Comparison of ENCODE assay signal across 19 cellular contexts in genomic region chr11:111049131-111049530, GRCh38.
DNase-seq lines count a peak whose midpoint lies in the region; FAIRE-seq and TF ChIP-seq lines count a peak whose summit lies in the region.
"Had no signal": no experiment of that assay in that cellular context is flagged by ENCODE, and none has a peak within 500 bp of the region (broad histone marks: within the 10 kb centered on the region; RNA-seq: fewer than 3 reads in every experiment).

No MANE protein-coding gene starts in this region.

- H3K27ac Mint-ChIP-seq in astrocyte (ENCODE audit: unreplicated experiment): no peak overlapping the region
- H3K27ac Mint-ChIP-seq: CD4-positive, alpha-beta memory T cell had no signal

- no peak for TF ChIP-seq CTCF in astrocyte (IDR thresholded peaks at IDR 0.05; ENCODE audit: insufficient read depth, low read depth, low read length)
- TF ChIP-seq CTCF in kidney (IDR thresholded peaks at IDR 0.05; ENCODE audit: borderline replicate concordance, extremely low read depth, insufficient read depth): no peak

- H3K9me3 ChIP-seq in astrocyte (ENCODE audit: insufficient read depth, low read depth, low read length) (no peaks in the 10 kb centered on the region), mesenchymal stem cell (ENCODE audit: control insufficient read depth, low read length) (no peaks in the 10 kb centered on the region), kidney (ENCODE audit: control insufficient read depth in 1 of 2, low read length in 2 of 2) (no peaks in the 10 kb centered on the region)

- no peak overlapping the region for H2AK5ac ChIP-seq in mesenchymal stem cell (ENCODE audit: low read length, severe bottlenecking)

- H2BK120ac ChIP-seq in mesenchymal stem cell (ENCODE audit: low read depth, low read length): no peak overlapping the region

- H3K14ac ChIP-seq in mesenchymal stem cell (ENCODE audit: low read length in 2 of 2): no peak overlapping the region

- 57% methylated on average over 4 of the region's 4 CpGs for WGBS in mesenchymal stem cell

- intact Hi-C loops in kidney (cut with DNase I): no loop called here

- no peak overlapping the region for H2BK12ac ChIP-seq in mesenchymal stem cell (ENCODE audit: low read length in 2 of 2)

- H3K4me3 Mint-ChIP-seq in astrocyte (ENCODE audit: unreplicated experiment): no peak overlapping the region
- H3K4me3 Mint-ChIP-seq: CD4-positive, alpha-beta memory T cell had no signal

- no peaks in the 10 kb centered on the region for H4K20me1 ChIP-seq in astrocyte (ENCODE audit: insufficient read depth, low read length)

- H3K4me3 ChIP-seq in astrocyte (ENCODE audit: insufficient read depth, low read depth, low read length) (no peak overlapping the region), mesenchymal stem cell (ENCODE audit: insufficient read depth in 1 of 2, low read depth in 1 of 2, low read length in 2 of 2) (no peak overlapping the region), kidney (ENCODE audit: low read length in 2 of 2) (no peak overlapping the region)
- H3K4me3 ChIP-seq: GM12878, GM23248 had no signal

- H3K23ac ChIP-seq in mesenchymal stem cell (ENCODE audit: low read length in 2 of 2): no peak overlapping the region

- H3K36me3 Mint-ChIP-seq in astrocyte (ENCODE audit: low read depth, unreplicated experiment): no peaks in the 10 kb centered on the region
- H3K36me3 Mint-ChIP-seq: CD4-positive, alpha-beta memory T cell had no signal

- H3K9ac ChIP-seq in astrocyte (ENCODE audit: low read length): no peak overlapping the region
- H3K9ac ChIP-seq in mesenchymal stem cell (ENCODE audit: low read length): no peak overlapping the region
- no peak overlapping the region for H3K9ac ChIP-seq in kidney (ENCODE audit: low read length in 2 of 2)
- H3K9ac ChIP-seq: GM23248 had no signal

- H2AFZ ChIP-seq in astrocyte (ENCODE audit: low read depth, low read length) (no peak overlapping the region), mesenchymal stem cell (ENCODE audit: low read depth, low read length) (no peak overlapping the region)
- H2AFZ ChIP-seq: GM23248 had no signal

- H3K9me3 Mint-ChIP-seq in astrocyte (ENCODE audit: unreplicated experiment): no peaks in the 10 kb centered on the region

- no peaks in the 10 kb centered on the region for H3K27me3 Mint-ChIP-seq in astrocyte (ENCODE audit: low read depth, unreplicated experiment)

- H3K79me2 ChIP-seq in astrocyte (ENCODE audit: insufficient read depth, low read length): no peaks in the 10 kb centered on the region

- no peaks in the 10 kb centered on the region for H3K4me1 Mint-ChIP-seq in astrocyte (ENCODE audit: low read depth, unreplicated experiment)
- H3K4me1 Mint-ChIP-seq: CD4-positive, alpha-beta memory T cell had no signal

- no peak overlapping the region for H2BK15ac ChIP-seq in mesenchymal stem cell (ENCODE audit: low read depth, poor library complexity, severe bottlenecking)

- H3K79me1 ChIP-seq in mesenchymal stem cell (replicated peaks; ENCODE audit: low read length, poor library complexity, severe bottlenecking): no peaks in the 10 kb centered on the region

- H3K4me2 ChIP-seq in astrocyte (ENCODE audit: low read length): no peak overlapping the region
- H3K4me2 ChIP-seq in mesenchymal stem cell (ENCODE audit: low read length, poor library complexity, severe bottlenecking): no peak overlapping the region

- no peak overlapping the region for H3K4ac ChIP-seq in mesenchymal stem cell (ENCODE audit: low read depth in 1 of 2, low read length in 2 of 2)

- H3K27me3 ChIP-seq in astrocyte (ENCODE audit: insufficient read depth, low read length) (no peaks in the 10 kb centered on the region), mesenchymal stem cell (ENCODE audit: control insufficient read depth in 1 of 2, insufficient read depth in 1 of 2, low read length in 2 of 2) (no peaks in the 10 kb centered on the region)

- H3K4me1 ChIP-seq in astrocyte (ENCODE audit: insufficient read depth, low read length) (no peaks in the 10 kb centered on the region), mesenchymal stem cell (ENCODE audit: control insufficient read depth, insufficient read depth, low read depth, low read length) (no peaks in the 10 kb centered on the region), kidney (ENCODE audit: control insufficient read depth in 1 of 2, insufficient read depth in 1 of 2, low read depth in 1 of 2, low read length in 2 of 2) (no peaks in the 10 kb centered on the region)

- H3K18ac ChIP-seq in mesenchymal stem cell (ENCODE audit: low read depth in 1 of 2, low read length in 2 of 2): no peak overlapping the region

- no peak overlapping the region for H2BK5ac ChIP-seq in mesenchymal stem cell (ENCODE audit: low read depth, low read length, poor library complexity, severe bottlenecking)

- no peak overlapping the region for H4K91ac ChIP-seq in mesenchymal stem cell (ENCODE audit: low read length)

- H4K8ac ChIP-seq in mesenchymal stem cell (ENCODE audit: low read length): no peak overlapping the region

- no peak for FAIRE-seq in astrocyte (lab: Jason Lieb, UNC)
- FAIRE-seq in kidney (lab: Jason Lieb, UNC): no peak
- FAIRE-seq: GM12878, GM19239, H1 had no signal

- no peaks in the 10 kb centered on the region for H3K36me3 ChIP-seq in astrocyte (ENCODE audit: insufficient read depth, low read length)
- no peaks in the 10 kb centered on the region for H3K36me3 ChIP-seq in mesenchymal stem cell (ENCODE audit: control insufficient read depth in 1 of 2, insufficient read depth in 2 of 2, low read depth in 1 of 2, low read length in 2 of 2)
- no peaks in the 10 kb centered on the region for H3K36me3 ChIP-seq in kidney (ENCODE audit: control insufficient read depth in 1 of 2, insufficient read depth in 2 of 2, low read length in 2 of 2)

- DNase-seq in M059J (ENCODE audit: low read depth): peak; percentile 64
- DNase-seq in astrocyte (ENCODE audit: low read depth): peak; percentile 37
- DNase-seq in mesenchymal stem cell: peak; percentile 11
- no peak for DNase-seq in SHP77 (lab: John Stamatoyannopoulos, UW)
- no peak for DNase-seq in D341Med (ENCODE audit: low spot score)
- no peak for DNase-seq in kidney
- DNase-seq: C1 segment of cervical spinal cord; Calu3; CD4-positive, alpha-beta memory T cell; COR-L47; DMS153; DND-41; GDM1; GM23248; H7; HCEC 1CT had no signal

- H3K27ac ChIP-seq in astrocyte (ENCODE audit: low read depth, low read length) (no peak overlapping the region), mesenchymal stem cell (ENCODE audit: low read length, poor library complexity, severe bottlenecking) (no peak overlapping the region), kidney (ENCODE audit: low read depth in 2 of 2, low read length in 2 of 2) (no peak overlapping the region)
- H3K27ac ChIP-seq: GM23248 had no signal

Comparison
In these comparisons a context has a peak if more than half of its experiments do, and no peak if none do; other contexts are left out.
1. DNase-seq: peak in M059J (single experiment), astrocyte (single experiment) and mesenchymal stem cell (single experiment); none in SHP77 (0 of 2), D341Med (single experiment) and kidney (single experiment).